In the genomic region with DNA sequence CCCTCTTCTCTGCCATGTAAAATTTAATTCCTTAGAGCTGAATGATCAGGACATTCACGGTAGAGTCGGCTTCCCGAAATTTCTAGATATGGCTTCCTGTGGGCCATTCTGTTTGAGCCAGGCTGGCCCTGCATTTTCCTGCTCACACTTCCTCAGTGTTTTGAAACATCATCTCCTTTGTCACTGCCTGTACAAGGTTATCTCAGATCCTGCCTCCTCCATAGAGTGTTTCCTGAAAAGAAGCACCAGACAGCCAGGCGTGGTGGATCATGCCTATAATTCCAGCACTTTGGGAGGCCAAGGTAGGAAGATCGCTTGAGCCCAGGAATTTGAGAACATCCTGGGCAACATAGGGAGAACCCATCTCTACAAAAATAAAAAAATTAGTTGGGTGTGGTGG, we compare ENCODE assay signal across 1 cellular context.
TF ChIP-seq lines count a peak whose summit lies in the region.

No MANE protein-coding gene starts in this region.

TF ChIP-seq in WTC11, 78 proteins besides CTCF, POLR2A, EP300 and RAD21 (continued from another document):
- TF ChIP-seq, protein P1, sequence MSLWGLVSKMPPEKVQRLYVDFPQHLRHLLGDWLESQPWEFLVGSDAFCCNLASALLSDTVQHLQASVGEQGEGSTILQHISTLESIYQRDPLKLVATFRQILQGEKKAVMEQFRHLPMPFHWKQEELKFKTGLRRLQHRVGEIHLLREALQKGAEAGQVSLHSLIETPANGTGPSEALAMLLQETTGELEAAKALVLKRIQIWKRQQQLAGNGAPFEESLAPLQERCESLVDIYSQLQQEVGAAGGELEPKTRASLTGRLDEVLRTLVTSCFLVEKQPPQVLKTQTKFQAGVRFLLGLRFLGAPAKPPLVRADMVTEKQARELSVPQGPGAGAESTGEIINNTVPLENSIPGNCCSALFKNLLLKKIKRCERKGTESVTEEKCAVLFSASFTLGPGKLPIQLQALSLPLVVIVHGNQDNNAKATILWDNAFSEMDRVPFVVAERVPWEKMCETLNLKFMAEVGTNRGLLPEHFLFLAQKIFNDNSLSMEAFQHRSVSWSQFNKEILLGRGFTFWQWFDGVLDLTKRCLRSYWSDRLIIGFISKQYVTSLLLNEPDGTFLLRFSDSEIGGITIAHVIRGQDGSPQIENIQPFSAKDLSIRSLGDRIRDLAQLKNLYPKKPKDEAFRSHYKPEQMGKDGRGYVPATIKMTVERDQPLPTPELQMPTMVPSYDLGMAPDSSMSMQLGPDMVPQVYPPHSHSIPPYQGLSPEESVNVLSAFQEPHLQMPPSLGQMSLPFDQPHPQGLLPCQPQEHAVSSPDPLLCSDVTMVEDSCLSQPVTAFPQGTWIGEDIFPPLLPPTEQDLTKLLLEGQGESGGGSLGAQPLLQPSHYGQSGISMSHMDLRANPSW (CRISPR knock-in tag; conservative IDR thresholded peaks at IDR 0.05; ENCODE audit: low read depth): no peak
TF ChIP-seq in WTC11: peak in this region for 0.
